12 cellular contexts compared by ENCODE assay signal in genomic region chr3:177729939-177730700, GRCh38.
DNase-seq lines count a peak whose midpoint lies in the region; ATAC-seq, FAIRE-seq and TF ChIP-seq lines count a peak whose summit lies in the region.
"Had no signal": no experiment of that assay in that cellular context is flagged by ENCODE, and none has a peak within 500 bp of the region (broad histone marks: within the 10 kb centered on the region; RNA-seq: fewer than 3 reads in every experiment).

No MANE protein-coding gene starts in this region.

- TF ChIP-seq CTCF in kidney (IDR thresholded peaks at IDR 0.05; ENCODE audit: borderline replicate concordance, extremely low read depth, insufficient read depth) (no peak), transverse colon (IDR thresholded peaks at IDR 0.05) (no peak)

- H3K4me1 ChIP-seq in kidney (ENCODE audit: control insufficient read depth in 1 of 2, insufficient read depth in 1 of 2, low read depth in 1 of 2, low read length in 2 of 2) (no peaks in the 10 kb centered on the region), transverse colon (peaks cover 0 to 2% (median 0%) of the 10 kb centered on the region in 4 donors)

- H3K27ac ChIP-seq in kidney (ENCODE audit: low read depth in 2 of 2, low read length in 2 of 2) = no peak overlapping the region
- peak overlapping the region in 3 of 4 donors; percentile 9 to 30 (median 18) for H3K27ac ChIP-seq in transverse colon

- no peak for TF ChIP-seq EP300 in transverse colon (IDR thresholded peaks at IDR 0.05; ENCODE audit: low read depth)

- intact Hi-C loops in kidney (cut with DNase I) (no loop called here), transverse colon (cut with DNase I; ENCODE audit: low total_unique reads) (no loop called here)

- H3K27ac Mint-ChIP-seq in activated naive CD4-positive, alpha-beta T cell treated with anti-CD3 and anti-CD28 coated beads, Interleukin-2, amount 50 U/mL, for 72 hours = no peak overlapping the region
- H3K27ac Mint-ChIP-seq: natural killer cell had no signal

- 69 to 89% methylated on average over 4 to 14 of the region's 14 CpGs for WGBS in transverse colon (ENCODE audit: low coverage in 1 of 2), 2 donors

- FAIRE-seq in kidney (lab: Jason Lieb, UNC) = no peak
- FAIRE-seq: bronchial epithelial cell had no signal

- H3K36me3 ChIP-seq in kidney (ENCODE audit: control insufficient read depth in 1 of 2, insufficient read depth in 2 of 2, low read length in 2 of 2) (no peaks in the 10 kb centered on the region), transverse colon (no peaks in the 10 kb centered on the region)

- H3K9me3 ChIP-seq in kidney (ENCODE audit: control insufficient read depth in 1 of 2, low read length in 2 of 2) (no peaks in the 10 kb centered on the region), transverse colon (no peaks in the 10 kb centered on the region)

- no peaks in the 10 kb centered on the region for H3K27me3 ChIP-seq in transverse colon

- no peak for ATAC-seq in activated naive CD4-positive, alpha-beta T cell treated with anti-CD3 and anti-CD28 coated beads, Interleukin-2, amount 50 U/mL, for 72 hours
- ATAC-seq in HG02678 (IDR thresholded peaks at IDR 0.05; ENCODE audit: unreplicated experiment) (no peak), HG03159 (IDR thresholded peaks at IDR 0.05; ENCODE audit: unreplicated experiment) (no peak)
- ATAC-seq: HCT116, natural killer cell had no signal

- peaks cover 7 to 16% of the 10 kb centered on the region in 2 donors for H3K36me3 Mint-ChIP-seq in activated naive CD4-positive, alpha-beta T cell treated with anti-CD3 and anti-CD28 coated beads, Interleukin-2, amount 50 U/mL, for 72 hours
- H3K36me3 Mint-ChIP-seq: natural killer cell had no signal

- in situ Hi-C loops in transverse colon (cut with MboI; ENCODE audit: low pct_ligation_motif_present in 1 of 4, low pct_unique_long_range_greater_than_20kb in 1 of 4, low sequenced_read_pairs in 3 of 4) = no loop called here

- no peak for TF ChIP-seq POLR2A in transverse colon (IDR thresholded peaks at IDR 0.05)

- peak; percentile 92 for DNase-seq in NCI-H146 (lab: John Stamatoyannopoulos, UW)
- peak; percentile 35 for DNase-seq in astrocyte of the hippocampus (ENCODE audit: low read depth, low spot score)
- DNase-seq in kidney = peak; percentile 77
- no peak for DNase-seq in transverse colon
- no peak for DNase-seq in activated naive CD4-positive, alpha-beta T cell treated with anti-CD3 and anti-CD28 coated beads, Interleukin-2, amount 50 U/mL, for 72 hours (ENCODE audit: low spot score in 2 of 2)
- DNase-seq: natural killer cell, NCI-H1048, SW 1271 had no signal

- H3K9me3 Mint-ChIP-seq in activated naive CD4-positive, alpha-beta T cell treated with anti-CD3 and anti-CD28 coated beads, Interleukin-2, amount 50 U/mL, for 72 hours = peaks cover 6 to 17% of the 10 kb centered on the region in 2 donors

- no peak overlapping the region for H3K4me3 ChIP-seq in kidney (ENCODE audit: low read length in 2 of 2)
- H3K4me3 ChIP-seq in transverse colon = no peak overlapping the region

- H3K9ac ChIP-seq in kidney (ENCODE audit: low read length in 2 of 2) = no peak overlapping the region

Comparison
In these comparisons a context has a peak if more than half of its experiments do, and no peak if none do; other contexts are left out.
1. DNase-seq: peak in NCI-H146 (single experiment), astrocyte of the hippocampus (single experiment) and kidney (single experiment); none in transverse colon (single experiment) and activated naive CD4-positive, alpha-beta T cell treated with anti-CD3 and anti-CD28 coated beads, Interleukin-2, amount 50 U/mL, for 72 hours (0 of 2).
2. H3K27ac ChIP-seq: peak in transverse colon (3 of 4); none in kidney (0 of 2).